Comparison of ENCODE assay signal across 9 cellular contexts in the genomic region with DNA sequence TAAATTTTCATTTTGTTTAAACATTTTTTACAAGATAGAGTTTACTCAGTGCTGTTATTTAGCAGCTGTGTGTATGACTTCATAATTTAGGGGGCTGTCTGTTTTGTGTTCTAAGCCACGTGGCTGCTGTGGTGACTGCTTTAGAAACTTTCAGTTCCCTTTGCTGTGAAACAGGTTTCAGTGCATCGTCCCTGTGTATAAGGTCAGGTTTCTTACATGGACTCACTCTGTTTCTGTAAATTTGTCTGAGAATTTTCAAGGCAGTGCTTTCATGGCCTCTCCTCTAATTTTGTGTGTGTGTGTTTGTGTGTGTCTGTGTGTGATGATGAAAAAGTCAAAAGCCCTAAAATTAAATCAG. TPM values are rescaled to one million over a fixed set of nuclear protein-coding genes. Genes with fewer than 3 reads are reported as not detected.
DNase-seq lines count a peak whose midpoint lies in the region; ATAC-seq and TF ChIP-seq lines count a peak whose summit lies in the region.
"Had no signal": no experiment of that assay in that cellular context is flagged by ENCODE, and none has a peak within 500 bp of the region (broad histone marks: within the 10 kb centered on the region; RNA-seq: fewer than 3 reads in every experiment).

No MANE protein-coding gene starts in this region.

- H2AFZ ChIP-seq in PC-9, result no peak overlapping the region

- no peak overlapping the region for H3K27ac Mint-ChIP-seq in activated naive CD4-positive, alpha-beta T cell treated with anti-CD3 and anti-CD28 coated beads for 36 hours

- peak overlapping the region; percentile 71 for H3K4me3 Mint-ChIP-seq in activated naive CD4-positive, alpha-beta T cell treated with anti-CD3 and anti-CD28 coated beads for 36 hours

- CTCF ChIA-PET in activated naive CD4-positive, alpha-beta T cell treated with anti-CD3 and anti-CD28 coated beads for 36 hours (lab: Charles Lee), result interaction anchor here (0.5 to 1.2 kb wide), 2 partner anchors 33 to 466 kb away, joined by 3 read pairs; partner anchors contain the start of gene BICD1
- CTCF ChIA-PET in PC-9 (lab: Charles Lee), result no interaction called here

- BruUV-seq in PC-9 (replicated peaks; lab: Mats Ljungman, UMichigan), result no TSS peak

- H3K27me3 Mint-ChIP-seq in activated naive CD4-positive, alpha-beta T cell treated with anti-CD3 and anti-CD28 coated beads for 36 hours (ENCODE audit: low read depth), result peaks cover 2% of the 10 kb centered on the region

- POLR2A ChIA-PET in PC-9 (lab: Charles Lee; ENCODE audit: unreplicated experiment), result interaction anchor here (0.7 kb wide), 1 partner anchor 43 kb away, joined by 3 read pairs; no protein-coding TSS in a partner anchor

- no peaks in the 10 kb centered on the region for H3K27me3 ChIP-seq in effector memory CD4-positive, alpha-beta T cell (replicated peaks; ENCODE audit: control insufficient read depth, insufficient read depth, low read length, poor library complexity, severe bottlenecking)
- H3K27me3 ChIP-seq in ovary, result no peaks in the 10 kb centered on the region
- H3K27me3 ChIP-seq in PC-9 (ENCODE audit: insufficient read depth, low read depth), result no peaks in the 10 kb centered on the region

- H4K20me1 ChIP-seq in PC-9 (ENCODE audit: insufficient read depth), result no peaks in the 10 kb centered on the region; the same call in 1 of the 2 replicates

- TF ChIP-seq POLR2A in ovary (IDR thresholded peaks at IDR 0.05), result no peak

- H3K79me2 ChIP-seq in PC-9 (ENCODE audit: low read depth), result peaks cover 4% of the 10 kb centered on the region; the same call in 1 of the 2 replicates

- H3K4me1 ChIP-seq in effector memory CD4-positive, alpha-beta T cell (ENCODE audit: control insufficient read depth, insufficient read depth, low read length, poor library complexity, severe bottlenecking), result no peaks in the 10 kb centered on the region
- H3K4me1 ChIP-seq in ovary (ENCODE audit: insufficient read depth), result peaks cover 8% of the 10 kb centered on the region
- 0 out of 2 replicates have a peak, but pooled peaks cover 5% of the 10 kb centered on the region for H3K4me1 ChIP-seq in PC-9 (replicated peaks; ENCODE audit: insufficient read depth)

- H3K36me3 Mint-ChIP-seq in activated naive CD4-positive, alpha-beta T cell treated with anti-CD3 and anti-CD28 coated beads for 36 hours (ENCODE audit: low read depth), result no peaks in the 10 kb centered on the region

- H3K4me1 Mint-ChIP-seq in activated naive CD4-positive, alpha-beta T cell treated with anti-CD3 and anti-CD28 coated beads for 36 hours (ENCODE audit: low read depth), result peaks cover 24% of the 10 kb centered on the region

- no peaks in the 10 kb centered on the region for H3K9me2 ChIP-seq in PC-9 (ENCODE audit: insufficient read depth)

- WGBS in ovary, 3 donors, result 3 to 19% (median 6%) methylated on average over 2 of the region's 2 CpGs

- no peak overlapping the region for H3K27ac ChIP-seq in effector memory CD4-positive, alpha-beta T cell (ENCODE audit: insufficient read depth, low read length, poor library complexity, severe bottlenecking)
- peak overlapping the region in 1 of 2 donors; percentile 63 for H3K27ac ChIP-seq in ovary
- no peak overlapping the region for H3K27ac ChIP-seq in PC-9
- H3K27ac ChIP-seq: epithelial cell of prostate had no signal

- no peak for TF ChIP-seq CTCF in ovary (IDR thresholded peaks at IDR 0.05)
- TF ChIP-seq CTCF in PC-9 (conservative IDR thresholded peaks at IDR 0.05), result no peak

- peak overlapping the region; percentile 28 for H3K4me3 ChIP-seq in effector memory CD4-positive, alpha-beta T cell (ENCODE audit: insufficient read depth, low read depth, low read length, poor library complexity, severe bottlenecking)
- peak overlapping the region; percentile 32 for H3K4me3 ChIP-seq in ovary
- H3K4me3 ChIP-seq in PC-9, result no peak overlapping the region

- intact Hi-C loops in activated naive CD4-positive, alpha-beta T cell treated with anti-CD3 and anti-CD28 coated beads for 36 hours (cut with micrococcal nuclease), result loop anchor here (1.0 to 10.0 kb wide), 9 partner anchors 31 to 616 kb away; partner anchors contain the start of genes ETFBKMT and YARS2
- intact Hi-C loops in ovary (cut with DNase I) (no loop called here), PC-9 (cut with micrococcal nuclease; ENCODE audit: unreplicated experiment) (no loop called here)

- H3K9me3 ChIP-seq in effector memory CD4-positive, alpha-beta T cell (ENCODE audit: control insufficient read depth, low read length), result no peaks in the 10 kb centered on the region
- H3K9me3 ChIP-seq in ovary, result no peaks in the 10 kb centered on the region
- no peaks in the 10 kb centered on the region for H3K9me3 ChIP-seq in PC-9 (ENCODE audit: insufficient read depth, low read depth)

- H3K9me3 Mint-ChIP-seq in activated naive CD4-positive, alpha-beta T cell treated with anti-CD3 and anti-CD28 coated beads for 36 hours, result no peaks in the 10 kb centered on the region

- TF ChIP-seq EP300 in ovary (IDR thresholded peaks at IDR 0.05), result no peak

- ATAC-seq in HG02678 (IDR thresholded peaks at IDR 0.05; ENCODE audit: unreplicated experiment), result peak; percentile 94

- H3K4me2 ChIP-seq in PC-9, result no peak overlapping the region

- peaks cover 9% of the 10 kb centered on the region for H3F3A ChIP-seq in PC-9 (ENCODE audit: insufficient read depth, low read depth)

- H3K36me3 ChIP-seq in effector memory CD4-positive, alpha-beta T cell (ENCODE audit: control insufficient read depth, insufficient read depth, low read length), result no peaks in the 10 kb centered on the region
- no peaks in the 10 kb centered on the region for H3K36me3 ChIP-seq in ovary
- H3K36me3 ChIP-seq in PC-9 (ENCODE audit: low read depth), result no peaks in the 10 kb centered on the region

- peak; percentile 74 for DNase-seq in activated naive CD4-positive, alpha-beta T cell treated with anti-CD3 and anti-CD28 coated beads for 36 hours
- no peak for DNase-seq in activated naive CD4-positive, alpha-beta T cell treated with Interleukin-2 at 50 U/mL for 16 hours
- DNase-seq in NCI-H69 (lab: John Stamatoyannopoulos, UW), result peak; percentile 87
- no peak for DNase-seq in effector memory CD4-positive, alpha-beta T cell
- DNase-seq in ovary, result peak in 1 of 5 donors; percentile 33
- DNase-seq in PC-9, result no peak
- DNase-seq in cerebellum (ENCODE audit: low spot score), result no peak

RNA-seq across cellular contexts. Expression of gene BICD1, which starts 32.4 kb away (rescaled TPM):
- total RNA-seq in activated naive CD4-positive, alpha-beta T cell treated with anti-CD3 and anti-CD28 coated beads for 36 hours, result 10 to 100 TPM; 14.4 to 16.4 TPM
- total RNA-seq in ovary (10 to 100 TPM; 53.4 to 75.5 (median 63.6) TPM), PC-9 (2021) (41.1 and 41.3 TPM in 2 replicates), cerebellum (124 TPM)
- polyA plus RNA-seq in ovary, result 10 to 100 TPM; 19.4 to 33.7 TPM

Comparison
In these comparisons a context has a peak if more than half of its experiments do, and no peak if none do; other contexts are left out.
1. DNase-seq: peak in activated naive CD4-positive, alpha-beta T cell treated with anti-CD3 and anti-CD28 coated beads for 36 hours (single experiment) and NCI-H69 (single experiment); none in activated naive CD4-positive, alpha-beta T cell treated with Interleukin-2 at 50 U/mL for 16 hours (single experiment), effector memory CD4-positive, alpha-beta T cell (0 of 3), PC-9 (0 of 2) and cerebellum (single experiment).